In the genomic region with DNA sequence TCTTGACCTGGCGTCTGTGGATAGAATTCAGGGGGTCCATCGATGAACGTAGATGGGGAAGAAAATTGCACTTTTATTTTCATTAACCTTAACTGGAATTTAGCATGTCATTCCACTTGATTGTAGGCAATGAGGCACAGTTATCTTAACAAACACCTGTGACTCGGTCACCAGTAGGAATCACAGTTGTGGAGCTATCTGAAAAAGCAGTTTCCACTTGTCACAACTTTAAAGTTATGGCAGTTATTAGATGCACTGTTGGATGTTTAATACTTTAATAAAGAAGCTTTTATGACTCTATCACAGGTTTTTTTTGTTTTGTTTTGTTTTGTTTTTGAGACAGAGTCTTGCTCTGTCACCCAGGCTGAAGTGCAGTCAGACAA, we compare ENCODE assay signal across 1 cellular context.
TF ChIP-seq lines count a peak whose summit lies in the region.

No MANE protein-coding gene starts in this region.

TF ChIP-seq in IMR-90, 13 proteins besides CTCF, POLR2A, EP300 and RAD21:
- TF ChIP-seq NFE2L2 (IDR thresholded peaks at IDR 0.05; ENCODE audit: low read depth, low read length) (no peak), RCOR1 (IDR thresholded peaks at IDR 0.05; ENCODE audit: insufficient replicate concordance, low read length) (no peak), CHD1 (IDR thresholded peaks at IDR 0.05; ENCODE audit: low read depth, low read length) (no peak), SMC3 (IDR thresholded peaks at IDR 0.05; ENCODE audit: low read depth, low read length) (no peak), MXI1 (IDR thresholded peaks at IDR 0.05; ENCODE audit: borderline replicate concordance, low read depth, low read length) (no peak)
- TF ChIP-seq, protein P1, sequence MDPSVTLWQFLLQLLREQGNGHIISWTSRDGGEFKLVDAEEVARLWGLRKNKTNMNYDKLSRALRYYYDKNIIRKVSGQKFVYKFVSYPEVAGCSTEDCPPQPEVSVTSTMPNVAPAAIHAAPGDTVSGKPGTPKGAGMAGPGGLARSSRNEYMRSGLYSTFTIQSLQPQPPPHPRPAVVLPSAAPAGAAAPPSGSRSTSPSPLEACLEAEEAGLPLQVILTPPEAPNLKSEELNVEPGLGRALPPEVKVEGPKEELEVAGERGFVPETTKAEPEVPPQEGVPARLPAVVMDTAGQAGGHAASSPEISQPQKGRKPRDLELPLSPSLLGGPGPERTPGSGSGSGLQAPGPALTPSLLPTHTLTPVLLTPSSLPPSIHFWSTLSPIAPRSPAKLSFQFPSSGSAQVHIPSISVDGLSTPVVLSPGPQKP (IDR thresholded peaks at IDR 0.05; ENCODE audit: borderline replicate concordance, low read depth, low read length), result no peak
